ENCODE assay signal across 26 cellular contexts in genomic region chr5:162096448-162096847, GRCh38. TPM values are rescaled to one million over a fixed set of nuclear protein-coding genes. Genes with fewer than 3 reads are reported as not detected.
DNase-seq lines count a peak whose midpoint lies in the region; ATAC-seq and TF ChIP-seq lines count a peak whose summit lies in the region.
"Had no signal": no experiment of that assay in that cellular context is flagged by ENCODE, and none has a peak within 500 bp of the region (broad histone marks: within the 10 kb centered on the region; RNA-seq: fewer than 3 reads in every experiment).

No MANE protein-coding gene starts in this region.

- DNase-seq in D341Med (ENCODE audit: low spot score) = peak; percentile 12
- peak; percentile 45 for DNase-seq in GM23338 (ENCODE audit: low spot score)
- DNase-seq in PC-3 = no peak
- peak; percentile 3 for DNase-seq in iPS DF 19.7 (ENCODE audit: low read depth, low spot score)
- no peak for DNase-seq in SIG-M5 treated with dmso at 0.1 percent for 504 hours (lab: John Stamatoyannopoulos, UW; ENCODE audit: unreplicated experiment)
- no peak for DNase-seq in NCI-H774 (lab: John Stamatoyannopoulos, UW)
- DNase-seq: activated naive CD8-positive, alpha-beta T cell treated with anti-CD3 and anti-CD28 coated beads for 36 hours; CD8-positive, alpha-beta memory T cell; EL; heart left ventricle; KG1; naive B cell; NCI-H1930; ovary; stimulated activated CD4-positive, alpha-beta T cell treated with anti-CD3 and anti-CD28 coated beads, Interleukin-1b, Interleukin-23, amount 100 ng/mL, for 48 hours; stimulated activated naive CD4-positive, alpha-beta T cell treated with Interleukin-2 at 50 U/mL for 16 hours; T-helper 2 cell; tibial artery had no signal

- H2AFZ ChIP-seq in GM23338 (no peak overlapping the region), PC-3 (ENCODE audit: low read length) (no peak overlapping the region)

- TF ChIP-seq CTCF in GM23338 (conservative IDR thresholded peaks at IDR 0.05; ENCODE audit: low read depth in 2 of 2) (peak; percentile 20 to 52; a peak in 3 of 4 replicates), PC-3 (conservative IDR thresholded peaks at IDR 0.05; ENCODE audit: low read depth, low read length) (0 out of 2 replicates have a peak, but pooled peaks have one; percentile 11)

- no peaks in the 10 kb centered on the region for H3K79me2 ChIP-seq in GM23338 (replicated peaks; ENCODE audit: insufficient read depth)
- H3K79me2 ChIP-seq in PC-3 (ENCODE audit: low read length) = no peaks in the 10 kb centered on the region

- no peak overlapping the region for H3K9ac ChIP-seq in PC-3 (ENCODE audit: low read length)

- H3K4me2 ChIP-seq in GM23338 (no peak overlapping the region; the same call in 1 of the 2 replicates), PC-3 (ENCODE audit: low read length) (no peak overlapping the region)

- intact Hi-C loops in PC-3 (cut with micrococcal nuclease) = no loop called here

- no peaks in the 10 kb centered on the region for H4K20me1 ChIP-seq in GM23338 (replicated peaks; ENCODE audit: insufficient read depth)
- no peaks in the 10 kb centered on the region for H4K20me1 ChIP-seq in PC-3 (ENCODE audit: low read length)

- no peaks in the 10 kb centered on the region for H3K9me3 Mint-ChIP-seq in GM23338
- H3K9me3 Mint-ChIP-seq: activated T-helper 1 cell treated with anti-CD3 and anti-CD28 coated beads, Interleukin-12 subunit alpha, Interleukin-12 subunit beta, Interleukin-2, Interleukin-4 antibody, amounts not matched to agents 30 ng/mL and 10 ng/mL and 1 ng/mL, durations not matched to agents 14 hours and 24 hours and 36 hours; naive B cell had no signal

- CTCF ChIA-PET in PC-3 (lab: Charles Lee) = no interaction called here

- H3K9me2 ChIP-seq in GM23338 (ENCODE audit: insufficient read depth) = no peaks in the 10 kb centered on the region
- H3K9me2 ChIP-seq in PC-3 (replicated peaks; ENCODE audit: low read length) = no peaks in the 10 kb centered on the region

- H3F3A ChIP-seq in GM23338 (replicated peaks; ENCODE audit: low read depth) (no peaks in the 10 kb centered on the region), PC-3 (ENCODE audit: low read length, unreplicated experiment) (no peaks in the 10 kb centered on the region)

- POLR2A ChIA-PET in PC-3 (lab: Charles Lee; ENCODE audit: unreplicated experiment) = no interaction called here

- H3K9me3 ChIP-seq in PC-3 (ENCODE audit: low read length) = no peaks in the 10 kb centered on the region; the same call in 1 of the 2 replicates
- H3K9me3 ChIP-seq: HAP-1, heart left ventricle, ovary, SJSA1, tibial artery had no signal

- peaks cover 18% of the 10 kb centered on the region for H3K4me1 Mint-ChIP-seq in GM23338
- H3K4me1 Mint-ChIP-seq: activated naive CD8-positive, alpha-beta T cell treated with anti-CD3 and anti-CD28 coated beads for 36 hours; CD8-positive, alpha-beta memory T cell; naive B cell had no signal

- H3K4me3 Mint-ChIP-seq in GM23338 = no peak overlapping the region
- H3K4me3 Mint-ChIP-seq: activated naive CD8-positive, alpha-beta T cell treated with anti-CD3 and anti-CD28 coated beads for 36 hours; activated T-helper 1 cell treated with anti-CD3 and anti-CD28 coated beads, Interleukin-12 subunit alpha, Interleukin-12 subunit beta, Interleukin-2, Interleukin-4 antibody, amounts not matched to agents 30 ng/mL and 10 ng/mL and 1 ng/mL, durations not matched to agents 14 hours and 24 hours and 36 hours; CD8-positive, alpha-beta memory T cell; naive B cell had no signal

- H3K27me3 ChIP-seq in GM23338 (ENCODE audit: insufficient read depth) (no peaks in the 10 kb centered on the region), PC-3 (ENCODE audit: low read length) (no peaks in the 10 kb centered on the region)
- H3K27me3 ChIP-seq: heart left ventricle, ovary, SJSA1, tibial artery had no signal

- no peak overlapping the region for H3K27ac Mint-ChIP-seq in GM23338
- H3K27ac Mint-ChIP-seq: activated naive CD8-positive, alpha-beta T cell treated with anti-CD3 and anti-CD28 coated beads for 36 hours; activated T-helper 1 cell treated with anti-CD3 and anti-CD28 coated beads, Interleukin-12 subunit alpha, Interleukin-12 subunit beta, Interleukin-2, Interleukin-4 antibody, amounts not matched to agents 30 ng/mL and 10 ng/mL and 1 ng/mL, durations not matched to agents 14 hours and 24 hours and 36 hours; CD8-positive, alpha-beta memory T cell; naive B cell had no signal

- ATAC-seq in GM23338 = peak; percentile 57
- ATAC-seq in PC-3 = no peak
- no peak for ATAC-seq in HG03342 (IDR thresholded peaks at IDR 0.05; ENCODE audit: unreplicated experiment)
- ATAC-seq in GM21515 (IDR thresholded peaks at IDR 0.05; ENCODE audit: unreplicated experiment) = no peak
- ATAC-seq: heart left ventricle had no signal

- H3K4me1 ChIP-seq in GM23338 (ENCODE audit: insufficient read depth) = peaks cover 20% of the 10 kb centered on the region
- H3K4me1 ChIP-seq in PC-3 (ENCODE audit: insufficient read depth, low read length) = no peaks in the 10 kb centered on the region
- H3K4me1 ChIP-seq: HAP-1, heart left ventricle, SJSA1, tibial artery had no signal

- H3K36me3 ChIP-seq in GM23338 (ENCODE audit: insufficient read depth) (no peaks in the 10 kb centered on the region), PC-3 (ENCODE audit: low read depth, low read length) (no peaks in the 10 kb centered on the region)
- H3K36me3 ChIP-seq: HAP-1, heart left ventricle, ovary, SJSA1, tibial artery had no signal

- H3K27ac ChIP-seq in GM23338 (ENCODE audit: low read depth) = no peak overlapping the region
- H3K27ac ChIP-seq in PC-3 (ENCODE audit: low read length) = no peak overlapping the region
- H3K27ac ChIP-seq: heart left ventricle, ovary, SJSA1, tibial artery had no signal

- H3K4me3 ChIP-seq in GM23338 = no peak overlapping the region
- H3K4me3 ChIP-seq in PC-3 (ENCODE audit: low read length) = no peak overlapping the region
- H3K4me3 ChIP-seq: HAP-1, heart left ventricle, lung, ovary, SJSA1, tibial artery had no signal

- peaks cover 2% of the 10 kb centered on the region for H3K27me3 Mint-ChIP-seq in GM23338 (ENCODE audit: insufficient read depth, low read depth, poor library complexity)
- H3K27me3 Mint-ChIP-seq: activated naive CD8-positive, alpha-beta T cell treated with anti-CD3 and anti-CD28 coated beads for 36 hours; CD8-positive, alpha-beta memory T cell; naive B cell had no signal

- no peaks in the 10 kb centered on the region for H3K36me3 Mint-ChIP-seq in GM23338 (ENCODE audit: low read depth)
- H3K36me3 Mint-ChIP-seq: activated naive CD8-positive, alpha-beta T cell treated with anti-CD3 and anti-CD28 coated beads for 36 hours; CD8-positive, alpha-beta memory T cell; naive B cell had no signal

- BruUV-seq in PC-3 (replicated peaks; lab: Mats Ljungman, UMichigan) = no TSS peak

RNA-seq across cellular contexts. Expression of gene GABRG2, which starts 28.9 kb away (rescaled TPM):
- 3.1 and 3.5 TPM in 2 replicates for total RNA-seq in GM23338 (2014; rRNA removed; shearing (Covaris generic))
- polyA plus RNA-seq in GM23338 (2016; fragmentation: Nextera tagmentation; extraction: Ambion mirVana) = 3.1 and 5.3 TPM in 2 replicates
- total RNA-seq in PC-3 (2014; rRNA removed) = not detected in 2 replicates
- total RNA-seq: activated CD8-positive, alpha-beta memory T cell treated with anti-CD3 and anti-CD28 coated beads for 36 hours; activated naive CD8-positive, alpha-beta T cell treated with anti-CD3 and anti-CD28 coated beads for 36 hours; activated T-helper 1 cell treated with anti-CD3 and anti-CD28 coated beads, Interleukin-12 subunit alpha, Interleukin-12 subunit beta, Interleukin-2, Interleukin-4 antibody, amounts not matched to agents 30 ng/mL and 10 ng/mL and 1 ng/mL, durations not matched to agents 14 hours and 24 hours and 36 hours; CD8-positive, alpha-beta memory T cell; NCI-H460; ovary; SJSA1 had no signal
- polyA plus RNA-seq: CD8-positive, alpha-beta memory T cell; heart left ventricle; lung; ovary had no signal

Comparison
In these comparisons a context has a peak if more than half of its experiments do, and no peak if none do; other contexts are left out.
1. DNase-seq: peak in D341Med (single experiment), GM23338 (single experiment) and iPS DF 19.7 (single experiment); none in PC-3 (single experiment), SIG-M5 treated with dmso at 0.1 percent for 504 hours (single experiment) and NCI-H774 (single experiment).